In genomic region chr2:230898661-230899091, GRCh38 we compare ENCODE assay signal across 22 cellular contexts. TPM values are rescaled to one million over a fixed set of nuclear protein-coding genes. Genes with fewer than 3 reads are reported as not detected.
DNase-seq lines count a peak whose midpoint lies in the region; ATAC-seq and TF ChIP-seq lines count a peak whose summit lies in the region.
"Had no signal": no experiment of that assay in that cellular context is flagged by ENCODE, and none has a peak within 500 bp of the region (broad histone marks: within the 10 kb centered on the region; RNA-seq: fewer than 3 reads in every experiment).

No MANE protein-coding gene starts in this region.

- H3K4me1 ChIP-seq in spleen (peaks cover 9 to 43% (median 25%) of the 10 kb centered on the region in 6 donors), OCI-LY7 (ENCODE audit: insufficient read depth, low read length, poor library complexity, severe bottlenecking) (peaks cover 13% of the 10 kb centered on the region)
- H3K4me1 ChIP-seq: HAP-1 had no signal

- H3K4me3 ChIP-seq in spleen (no peak overlapping the region), OCI-LY7 (ENCODE audit: low read depth, low read length, poor library complexity, severe bottlenecking) (no peak overlapping the region)
- H3K4me3 ChIP-seq: coronary artery, HAP-1, ovary, thyroid gland had no signal

- POLR2A ChIA-PET in OCI-LY7 (lab: Charles Lee), result interaction anchor here (0.5 kb wide), 1 partner anchor 155 kb away, joined by 6 read pairs; no protein-coding TSS in a partner anchor

- no peak overlapping the region for H3K4me3 Mint-ChIP-seq in activated CD8-positive, alpha-beta memory T cell treated with anti-CD3 and anti-CD28 coated beads, Interleukin-2, amount 10 ng/mL, durations not matched to agents 7 days and 5 days
- H3K4me3 Mint-ChIP-seq: activated T-cell treated with anti-CD3 and anti-CD28 coated beads, Interleukin-2, amount 50 U/mL, for 24 hours; CD8-positive, alpha-beta T cell; T-cell had no signal

- H4K20me1 ChIP-seq in OCI-LY7 (ENCODE audit: insufficient read depth, low read length), result no peaks in the 10 kb centered on the region

- H3K4me1 Mint-ChIP-seq in activated CD8-positive, alpha-beta memory T cell treated with anti-CD3 and anti-CD28 coated beads, Interleukin-2, amount 10 ng/mL, durations not matched to agents 7 days and 5 days, result peaks cover 51% of the 10 kb centered on the region

- no peak overlapping the region for H3K4me2 ChIP-seq in OCI-LY7 (ENCODE audit: low read length)

- TF ChIP-seq CTCF in spleen (IDR thresholded peaks at IDR 0.05 in 8 of 11, conservative IDR thresholded peaks at IDR 0.05 in 3 of 11) (no peak), OCI-LY7 (conservative IDR thresholded peaks at IDR 0.05; ENCODE audit: low read length) (no peak)

- H2AFZ ChIP-seq in OCI-LY7 (ENCODE audit: low read length), result no peak overlapping the region

- peak overlapping the region; percentile 91 for H3K27ac ChIP-seq in caudate nucleus (ENCODE audit: low read depth, low read length)
- H3K27ac ChIP-seq in spleen, result no peak overlapping the region
- H3K27ac ChIP-seq in OCI-LY7 (ENCODE audit: low read depth, low read length, poor library complexity, severe bottlenecking), result no peak overlapping the region
- H3K27ac ChIP-seq: coronary artery, ovary, thyroid gland had no signal

- no peaks in the 10 kb centered on the region for H3K9me2 ChIP-seq in OCI-LY7 (ENCODE audit: insufficient read depth, low read length)

- H3K27me3 Mint-ChIP-seq in activated CD8-positive, alpha-beta memory T cell treated with anti-CD3 and anti-CD28 coated beads, Interleukin-2, amount 10 ng/mL, durations not matched to agents 7 days and 5 days, result peaks cover 37% of the 10 kb centered on the region

- H3K9me3 ChIP-seq in spleen, result no peaks in the 10 kb centered on the region
- H3K9me3 ChIP-seq in OCI-LY7 (ENCODE audit: low read length), result no peaks in the 10 kb centered on the region
- H3K9me3 ChIP-seq: HAP-1, ovary, thyroid gland had no signal

- H3K79me2 ChIP-seq in OCI-LY7 (ENCODE audit: insufficient read depth, low read depth, low read length), result no peaks in the 10 kb centered on the region

- H3K36me3 ChIP-seq in spleen, result no peaks in the 10 kb centered on the region
- no peaks in the 10 kb centered on the region for H3K36me3 ChIP-seq in OCI-LY7 (ENCODE audit: insufficient read depth, low read length)
- H3K36me3 ChIP-seq: HAP-1, ovary, thyroid gland had no signal

- no TSS peak for BruUV-seq in OCI-LY7 (replicated peaks; lab: Mats Ljungman, UMichigan)

- no peak overlapping the region for H3K27ac Mint-ChIP-seq in activated CD8-positive, alpha-beta memory T cell treated with anti-CD3 and anti-CD28 coated beads, Interleukin-2, amount 10 ng/mL, durations not matched to agents 7 days and 5 days
- H3K27ac Mint-ChIP-seq: activated T-cell treated with anti-CD3 and anti-CD28 coated beads, Interleukin-2, amount 50 U/mL, for 24 hours; CD8-positive, alpha-beta T cell; T-cell had no signal

- no peak for ATAC-seq in activated CD8-positive, alpha-beta memory T cell treated with anti-CD3 and anti-CD28 coated beads, Interleukin-2, amount 10 ng/mL, durations not matched to agents 7 days and 5 days
- ATAC-seq: CD8-positive, alpha-beta T cell; PC-3; right cardiac atrium; T-cell had no signal

- peak; percentile 34 for DNase-seq in activated CD8-positive, alpha-beta memory T cell treated with anti-CD3 and anti-CD28 coated beads, Interleukin-2, amount 10 ng/mL, durations not matched to agents 7 days and 5 days
- no peak for DNase-seq in caudate nucleus (lab: John Stamatoyannopoulos, UW)
- peak; percentile 64 for DNase-seq in mesenteric fat pad (ENCODE audit: low spot score)
- DNase-seq in spleen, result peak; percentile 41
- no peak for DNase-seq in stimulated activated CD4-positive, alpha-beta T cell treated with anti-CD3 and anti-CD28 coated beads, Interleukin-4, amount 100 ng/mL, for 4 hours
- DNase-seq in OCI-LY7 (ENCODE audit: low spot score), result no peak
- no peak for DNase-seq in DMS 273 treated with DMSO at 0.1 percent for 48 hours (lab: John Stamatoyannopoulos, UW)
- DNase-seq: activated naive CD4-positive, alpha-beta T cell treated with anti-CD3 and anti-CD28 coated beads, Interleukin-2, amount 50 U/mL, for 16 hours; DMS79 treated with DMSO at 0.1 percent for 48 hours; KBM-7; NCI-H1694 treated with DMSO at 0.1 percent for 48 hours; NCI-H345; PC-3; SHP77 treated with DMSO at 0.1 percent for 48 hours; thyroid gland had no signal

- CTCF ChIA-PET in activated CD8-positive, alpha-beta memory T cell treated with anti-CD3 and anti-CD28 coated beads, Interleukin-2, amount 10 ng/mL, durations not matched to agents 7 days and 5 days (lab: Charles Lee), result interaction anchor here (1.8 to 22.6 kb wide), 4 partner anchors 21 to 152 kb away, joined by 4 to 309 read pairs (median 8); partner anchors contain the start of gene GPR55
- CTCF ChIA-PET in OCI-LY7 (lab: Charles Lee; ENCODE audit: unreplicated experiment), result interaction anchor here (1.1 kb wide), 1 partner anchor 74 kb away, joined by 3 read pairs; no protein-coding TSS in a partner anchor

- H3K36me3 Mint-ChIP-seq in activated CD8-positive, alpha-beta memory T cell treated with anti-CD3 and anti-CD28 coated beads, Interleukin-2, amount 10 ng/mL, durations not matched to agents 7 days and 5 days, result no peaks in the 10 kb centered on the region
- H3K36me3 Mint-ChIP-seq: CD8-positive, alpha-beta T cell; T-cell had no signal

- intact Hi-C loops in spleen (cut with DNase I; ENCODE audit: low total_unique reads) (no loop called here), OCI-LY7 (cut with micrococcal nuclease; ENCODE audit: unreplicated experiment) (no loop called here)

- H3K27me3 ChIP-seq in spleen (replicated peaks in 1 of 7), result peaks cover 0 to 11% (median 0%) of the 10 kb centered on the region in 7 donors
- H3K27me3 ChIP-seq: ovary, thyroid gland had no signal

- TF ChIP-seq POLR2A in spleen (IDR thresholded peaks at IDR 0.05), result no peak

- WGBS in spleen, 5 donors, result 55 to 83% (median 66%) methylated on average over 8 of the region's 8 CpGs

- H3K9me3 Mint-ChIP-seq in activated CD8-positive, alpha-beta memory T cell treated with anti-CD3 and anti-CD28 coated beads, Interleukin-2, amount 10 ng/mL, durations not matched to agents 7 days and 5 days (ENCODE audit: low read depth), result no peaks in the 10 kb centered on the region
- H3K9me3 Mint-ChIP-seq: activated T-cell treated with anti-CD3 and anti-CD28 coated beads, Interleukin-2, amount 50 U/mL, for 24 hours; CD8-positive, alpha-beta T cell; T-cell had no signal

RNA-seq across cellular contexts. Expression of gene GPR55, which starts 26.4 kb away (rescaled TPM):
- 10 to 100 TPM; 42.1 to 58.8 TPM for total RNA-seq in activated CD8-positive, alpha-beta memory T cell treated with anti-CD3 and anti-CD28 coated beads, Interleukin-2, amount 10 ng/mL, durations not matched to agents 7 days and 5 days
- total RNA-seq in mesenteric fat pad (0.22 TPM), spleen (1 to 10 TPM; 2.5 to 6.8 (median 5.2) TPM), OCI-LY7 (2022) (not detected in 2 replicates)
- 1 to 10 TPM in 2 of 3 donors, under 1 TPM in 1; 0.86 to 2.0 (median 1.7) TPM for polyA plus RNA-seq in spleen
- total RNA-seq in OCI-LY7 (2014; rRNA removed; shearing (Covaris generic)), result 0.22 TPM in 1 of 2 replicates, not detected in the other
- polyA plus RNA-seq: right cardiac atrium had no signal

RNA-seq across cellular contexts. Expression of gene ITM2C, which starts 33.9 kb away (rescaled TPM):
- total RNA-seq in activated CD8-positive, alpha-beta memory T cell treated with anti-CD3 and anti-CD28 coated beads, Interleukin-2, amount 10 ng/mL, durations not matched to agents 7 days and 5 days, result 100 to 1,000 TPM in 1 of 2 experiments, 10 to 100 TPM in 1; 65.1 to 115 TPM
- total RNA-seq in mesenteric fat pad (27.1 TPM), spleen (100 to 1,000 TPM in 2 of 7 donors, 10 to 100 TPM in 5; 58.5 to 150 (median 87.6) TPM), OCI-LY7 (2022) (not detected in 2 replicates)
- polyA plus RNA-seq in spleen, result 100 to 1,000 TPM in 2 of 3 donors, 10 to 100 TPM in 1; 97.5 to 148 (median 108) TPM
- not detected in 2 replicates for total RNA-seq in OCI-LY7 (2014; rRNA removed; shearing (Covaris generic))

Comparison
In these comparisons a context has a peak if more than half of its experiments do, and no peak if none do; other contexts are left out.
1. DNase-seq: peak in activated CD8-positive, alpha-beta memory T cell treated with anti-CD3 and anti-CD28 coated beads, Interleukin-2, amount 10 ng/mL, durations not matched to agents 7 days and 5 days (single experiment), mesenteric fat pad (single experiment) and spleen (single experiment); none in caudate nucleus (0 of 61), stimulated activated CD4-positive, alpha-beta T cell treated with anti-CD3 and anti-CD28 coated beads, Interleukin-4, amount 100 ng/mL, for 4 hours (0 of 2), OCI-LY7 (single experiment) and DMS 273 treated with DMSO at 0.1 percent for 48 hours (single experiment).
2. RNA of gene GPR55, which starts 26.4 kb away (total RNA-seq): 42.1 to 58.8 TPM in activated CD8-positive, alpha-beta memory T cell treated with anti-CD3 and anti-CD28 coated beads, Interleukin-2, amount 10 ng/mL, durations not matched to agents 7 days and 5 days; 2.5 to 6.8 TPM in spleen, 0.22 TPM in mesenteric fat pad (single experiment) and 0.22 TPM in OCI-LY7; every median in the first group is over 4 times any median in the second.
3. RNA of gene ITM2C, which starts 33.9 kb away (total RNA-seq): 65.1 to 115 TPM in activated CD8-positive, alpha-beta memory T cell treated with anti-CD3 and anti-CD28 coated beads, Interleukin-2, amount 10 ng/mL, durations not matched to agents 7 days and 5 days, 58.5 to 150 TPM in spleen and 27.1 TPM in mesenteric fat pad (single experiment); not detected in OCI-LY7; every median in the first group is over 10 times any median in the second.